ENCODE assay signal across 1 cellular context in genomic region chr1:26336477-26337205, GRCh38.
TF ChIP-seq lines count a peak whose summit lies in the region.

No MANE protein-coding gene starts in this region.

TF ChIP-seq in HCT116, 20 proteins besides CTCF, POLR2A, EP300 and RAD21:
- TF ChIP-seq CEBPB (IDR thresholded peaks at IDR 0.05; ENCODE audit: low read depth) (no peak), YY1 (IDR thresholded peaks at IDR 0.05; ENCODE audit: extremely low read depth, insufficient replicate concordance, low read depth, low read length) (no peak), ZNF274 (IDR thresholded peaks at IDR 0.05; ENCODE audit: low read depth, low read length) (no peak), ZFX (IDR thresholded peaks at IDR 0.05) (no peak; the same call in 1 of the 2 replicates), SIN3A (IDR thresholded peaks at IDR 0.05; ENCODE audit: low read depth) (no peak), SRF (IDR thresholded peaks at IDR 0.05; ENCODE audit: low read depth) (no peak), EGR1 (IDR thresholded peaks at IDR 0.05; ENCODE audit: low read depth) (peak; percentile 74), ELF1 (IDR thresholded peaks at IDR 0.05; ENCODE audit: borderline replicate concordance, low read depth) (no peak), EZH2phosphoT487 (IDR thresholded peaks at IDR 0.05; ENCODE audit: borderline replicate concordance) (no peak), SP1 (IDR thresholded peaks at IDR 0.05; ENCODE audit: low read depth) (peak; percentile 42), CBX3 (IDR thresholded peaks at IDR 0.05; ENCODE audit: low read depth) (no peak), FOSL1 (IDR thresholded peaks at IDR 0.05; ENCODE audit: low read depth) (no peak), POLR2AphosphoS5 (IDR thresholded peaks at IDR 0.05; ENCODE audit: low read depth, low read length) (peak; percentile 55), JUND (IDR thresholded peaks at IDR 0.05) (no peak), TCF7L2 (IDR thresholded peaks at IDR 0.05; ENCODE audit: borderline replicate concordance, extremely low read depth, insufficient read depth, insufficient read length) (no peak), EZH2 (IDR thresholded peaks at IDR 0.05) (no peak)
- TF ChIP-seq, protein P1, sequence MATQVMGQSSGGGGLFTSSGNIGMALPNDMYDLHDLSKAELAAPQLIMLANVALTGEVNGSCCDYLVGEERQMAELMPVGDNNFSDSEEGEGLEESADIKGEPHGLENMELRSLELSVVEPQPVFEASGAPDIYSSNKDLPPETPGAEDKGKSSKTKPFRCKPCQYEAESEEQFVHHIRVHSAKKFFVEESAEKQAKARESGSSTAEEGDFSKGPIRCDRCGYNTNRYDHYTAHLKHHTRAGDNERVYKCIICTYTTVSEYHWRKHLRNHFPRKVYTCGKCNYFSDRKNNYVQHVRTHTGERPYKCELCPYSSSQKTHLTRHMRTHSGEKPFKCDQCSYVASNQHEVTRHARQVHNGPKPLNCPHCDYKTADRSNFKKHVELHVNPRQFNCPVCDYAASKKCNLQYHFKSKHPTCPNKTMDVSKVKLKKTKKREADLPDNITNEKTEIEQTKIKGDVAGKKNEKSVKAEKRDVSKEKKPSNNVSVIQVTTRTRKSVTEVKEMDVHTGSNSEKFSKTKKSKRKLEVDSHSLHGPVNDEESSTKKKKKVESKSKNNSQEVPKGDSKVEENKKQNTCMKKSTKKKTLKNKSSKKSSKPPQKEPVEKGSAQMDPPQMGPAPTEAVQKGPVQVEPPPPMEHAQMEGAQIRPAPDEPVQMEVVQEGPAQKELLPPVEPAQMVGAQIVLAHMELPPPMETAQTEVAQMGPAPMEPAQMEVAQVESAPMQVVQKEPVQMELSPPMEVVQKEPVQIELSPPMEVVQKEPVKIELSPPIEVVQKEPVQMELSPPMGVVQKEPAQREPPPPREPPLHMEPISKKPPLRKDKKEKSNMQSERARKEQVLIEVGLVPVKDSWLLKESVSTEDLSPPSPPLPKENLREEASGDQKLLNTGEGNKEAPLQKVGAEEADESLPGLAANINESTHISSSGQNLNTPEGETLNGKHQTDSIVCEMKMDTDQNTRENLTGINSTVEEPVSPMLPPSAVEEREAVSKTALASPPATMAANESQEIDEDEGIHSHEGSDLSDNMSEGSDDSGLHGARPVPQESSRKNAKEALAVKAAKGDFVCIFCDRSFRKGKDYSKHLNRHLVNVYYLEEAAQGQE (IDR thresholded peaks at IDR 0.05; ENCODE audit: low read depth): no peak
- TF ChIP-seq, protein P2, sequence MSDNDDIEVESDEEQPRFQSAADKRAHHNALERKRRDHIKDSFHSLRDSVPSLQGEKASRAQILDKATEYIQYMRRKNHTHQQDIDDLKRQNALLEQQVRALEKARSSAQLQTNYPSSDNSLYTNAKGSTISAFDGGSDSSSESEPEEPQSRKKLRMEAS (IDR thresholded peaks at IDR 0.05): peak; percentile 95
- TF ChIP-seq, protein P3, sequence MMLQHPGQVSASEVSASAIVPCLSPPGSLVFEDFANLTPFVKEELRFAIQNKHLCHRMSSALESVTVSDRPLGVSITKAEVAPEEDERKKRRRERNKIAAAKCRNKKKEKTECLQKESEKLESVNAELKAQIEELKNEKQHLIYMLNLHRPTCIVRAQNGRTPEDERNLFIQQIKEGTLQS (IDR thresholded peaks at IDR 0.05): no peak
- TF ChIP-seq, protein P4, sequence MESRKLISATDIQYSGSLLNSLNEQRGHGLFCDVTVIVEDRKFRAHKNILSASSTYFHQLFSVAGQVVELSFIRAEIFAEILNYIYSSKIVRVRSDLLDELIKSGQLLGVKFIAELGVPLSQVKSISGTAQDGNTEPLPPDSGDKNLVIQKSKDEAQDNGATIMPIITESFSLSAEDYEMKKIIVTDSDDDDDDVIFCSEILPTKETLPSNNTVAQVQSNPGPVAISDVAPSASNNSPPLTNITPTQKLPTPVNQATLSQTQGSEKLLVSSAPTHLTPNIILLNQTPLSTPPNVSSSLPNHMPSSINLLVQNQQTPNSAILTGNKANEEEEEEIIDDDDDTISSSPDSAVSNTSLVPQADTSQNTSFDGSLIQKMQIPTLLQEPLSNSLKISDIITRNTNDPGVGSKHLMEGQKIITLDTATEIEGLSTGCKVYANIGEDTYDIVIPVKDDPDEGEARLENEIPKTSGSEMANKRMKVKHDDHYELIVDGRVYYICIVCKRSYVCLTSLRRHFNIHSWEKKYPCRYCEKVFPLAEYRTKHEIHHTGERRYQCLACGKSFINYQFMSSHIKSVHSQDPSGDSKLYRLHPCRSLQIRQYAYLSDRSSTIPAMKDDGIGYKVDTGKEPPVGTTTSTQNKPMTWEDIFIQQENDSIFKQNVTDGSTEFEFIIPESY (IDR thresholded peaks at IDR 0.05; ENCODE audit: extremely low read depth, insufficient replicate concordance, low read length): no peak
